8 cellular contexts compared by ENCODE assay signal in the genomic region with DNA sequence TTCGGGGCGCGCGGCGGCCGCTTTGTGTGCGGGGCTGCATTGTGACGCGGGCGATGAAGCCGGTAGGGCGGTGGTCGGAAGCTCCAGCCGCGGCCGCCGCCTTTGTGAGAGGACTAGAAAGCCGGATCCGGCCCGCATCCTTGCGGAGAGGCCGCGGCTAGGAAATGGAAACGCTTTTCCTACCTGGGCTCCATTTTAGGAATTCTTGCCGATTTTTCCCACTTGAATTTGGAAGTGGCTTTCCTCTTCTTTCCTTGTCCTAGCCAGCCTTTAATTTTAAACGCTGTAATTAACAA. TPM values are rescaled to one million over a fixed set of nuclear protein-coding genes. Genes with fewer than 3 reads are reported as not detected.
A peak's percentile ranks its signal among the peaks of the same experiment; 100 is the strongest.
DNase-seq lines count a peak whose midpoint lies in the region; ATAC-seq, FAIRE-seq and TF ChIP-seq lines count a peak whose summit lies in the region.

No MANE protein-coding gene starts in this region.

- peak overlapping the region; percentile 90 for H3K4me3 ChIP-seq in astrocyte of the cerebellum (ENCODE audit: low read depth, low read length)
- peak overlapping the region; percentile 26 to 54 (median 49); a peak in 4 of 6 replicates for H3K4me3 ChIP-seq in HepG2 (replicated peaks in 1 of 3; ENCODE audit: insufficient read depth in 1 of 3, low read depth in 2 of 3, low read length in 3 of 3)
- peak overlapping the region; percentile 86 to 87 for H3K4me3 ChIP-seq in tibial artery

- H3K4me1 ChIP-seq in HepG2 (ENCODE audit: insufficient read depth, low read length) (no peaks in the 10 kb centered on the region), tibial artery (peaks cover 0 to 45% (median 3%) of the 10 kb centered on the region in 4 donors)

- TF ChIP-seq RAD21 in HepG2 (CRISPR knock-in tag; IDR thresholded peaks at IDR 0.05): no peak

- intact Hi-C loops in HepG2 (cut with micrococcal nuclease; ENCODE audit: unreplicated experiment) (no loop called here), tibial artery (cut with DNase I; ENCODE audit: low total_unique reads) (loop anchor here (5.0 to 10.0 kb wide), 2 partner anchors 119 to 457 kb away; no protein-coding TSS in a partner anchor)

- H3K27me3 ChIP-seq in HepG2 (ENCODE audit: control insufficient read depth in 1 of 2, insufficient read depth in 2 of 2, low read length in 2 of 2) (peaks cover 0 to 11% of the 10 kb centered on the region in 2 experiments; a peak in 4 of 5 replicates), tibial artery (no peaks in the 10 kb centered on the region)

- no peak overlapping the region for H3K27ac ChIP-seq in HepG2 (ENCODE audit: extremely low read length, insufficient read depth, low read length)
- peak overlapping the region; percentile 92 to 98 for H3K27ac ChIP-seq in tibial artery

- BruUV-seq in HepG2 (replicated peaks; lab: Mats Ljungman, UMichigan): no TSS peak

- no peak overlapping the region for H3K9ac ChIP-seq in HepG2 (ENCODE audit: insufficient read depth, low read depth, low read length)

- DNase-seq in stimulated activated CD4-positive, alpha-beta T cell treated with anti-CD3 and anti-CD28 coated beads, Interleukin-1b, Interleukin-23, amount 100 ng/mL, for 48 hours: peak; percentile 45
- no peak for DNase-seq in stimulated activated CD4-positive, alpha-beta T cell treated with anti-CD3 and anti-CD28 coated beads, Interleukin-2, amount 100 ng/mL, for 48 hours
- no peak for DNase-seq in astrocyte of the cerebellum (ENCODE audit: low read depth)
- DNase-seq in HepG2 (ENCODE audit: low spot score): no peak
- no peak for DNase-seq in tibial artery
- DNase-seq in iPS-NIHi7 (ENCODE audit: extremely low spot score): no peak
- DNase-seq in kidney tubule cell (ENCODE audit: low spot score): no peak
- DNase-seq in A172 (ENCODE audit: low spot score): no peak

- H2AFZ ChIP-seq in HepG2 (ENCODE audit: low read length): no peak overlapping the region

- no peak for ATAC-seq in HepG2

- in situ Hi-C loops in astrocyte of the cerebellum (cut with HindIII; ENCODE audit: low sequenced_read_pairs) (no loop called here), HepG2 (cut with HindIII; ENCODE audit: extremely low pct_ligation_motif_present, low pct_unique_long_range_greater_than_20kb) (no loop called here)

- WGBS in HepG2 (ENCODE audit: low lambda C conversion rate): 0% methylated on average over 1 of the region's 26 CpGs

- no peaks in the 10 kb centered on the region for H4K20me1 ChIP-seq in HepG2 (ENCODE audit: insufficient read depth, low read length)

- peak overlapping the region; percentile 51 for H3K4me2 ChIP-seq in HepG2 (ENCODE audit: low read depth, low read length)

- POLR2A ChIA-PET in HepG2 (lab: Yijun Ruan, JAX): no interaction called here

- H3K9me3 ChIP-seq in HepG2 (ENCODE audit: low read length): no peaks in the 10 kb centered on the region
- H3K9me3 ChIP-seq in tibial artery: no peaks in the 10 kb centered on the region

- no peak for TF ChIP-seq CTCF in astrocyte of the cerebellum (IDR thresholded peaks at IDR 0.05; ENCODE audit: low read depth, low read length, missing control alignments)
- no peak for TF ChIP-seq CTCF in HepG2 (CRISPR knock-in tag; IDR thresholded peaks at IDR 0.05)
- TF ChIP-seq CTCF in tibial artery (IDR thresholded peaks at IDR 0.05): no peak

- no peaks in the 10 kb centered on the region for H3K79me2 ChIP-seq in HepG2 (ENCODE audit: insufficient read depth, low read length)

- H3K36me3 ChIP-seq in HepG2 (replicated peaks in 1 of 2; ENCODE audit: control insufficient read depth in 1 of 2, insufficient read depth in 2 of 2, low read length in 2 of 2) (no peaks in the 10 kb centered on the region), tibial artery (no peaks in the 10 kb centered on the region)

- no peak for TF ChIP-seq EP300 in HepG2 (IDR thresholded peaks at IDR 0.05; ENCODE audit: low read depth in 2 of 2, low read length in 2 of 2)
- no peak for TF ChIP-seq EP300 in HepG2 (CRISPR knock-in tag; IDR thresholded peaks at IDR 0.05; ENCODE audit: borderline replicate concordance)

- no peak for TF ChIP-seq POLR2A in HepG2 (IDR thresholded peaks at IDR 0.05; ENCODE audit: insufficient read depth in 1 of 2, low read depth in 2 of 2, low read length in 2 of 2)

- no peak for FAIRE-seq in HepG2 (lab: Jason Lieb, UNC)

- CTCF ChIA-PET in HepG2 (lab: Yijun Ruan, JAX; ENCODE audit: low intra/inter-chr PET ratio, low total read pairs): no interaction called here

TF ChIP-seq in HepG2, 621 proteins besides CTCF, POLR2A, EP300 and RAD21:
- no peak for TF ChIP-seq ZKSCAN8 (CRISPR knock-in tag; IDR thresholded peaks at IDR 0.05; ENCODE audit: borderline replicate concordance)
- TF ChIP-seq ZNF101 (CRISPR knock-in tag; IDR thresholded peaks at IDR 0.05; ENCODE audit: borderline replicate concordance, low read depth): no peak
- TF ChIP-seq, protein P1, sequence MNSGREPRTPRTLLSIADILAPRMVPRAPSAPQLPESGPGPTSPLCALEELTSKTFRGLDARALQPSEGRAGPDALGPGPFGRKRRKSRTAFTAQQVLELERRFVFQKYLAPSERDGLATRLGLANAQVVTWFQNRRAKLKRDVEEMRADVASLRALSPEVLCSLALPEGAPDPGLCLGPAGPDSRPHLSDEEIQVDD (CRISPR knock-in tag; IDR thresholded peaks at IDR 0.05; ENCODE audit: borderline replicate concordance): no peak
- TF ChIP-seq RBM39 (IDR thresholded peaks at IDR 0.05; ENCODE audit: low read depth, low read length, poor library complexity, severe bottlenecking): no peak
- no peak for TF ChIP-seq NFIC (IDR thresholded peaks at IDR 0.05; ENCODE audit: low read length)
- TF ChIP-seq ZNF614 (CRISPR knock-in tag; IDR thresholded peaks at IDR 0.05; ENCODE audit: borderline replicate concordance): no peak
TF ChIP-seq in HepG2: peak in this region for 0.

RNA-seq across cellular contexts. Expression of a gene that starts 0.7 kb away (rescaled TPM):
- total RNA-seq in HepG2 (2016; rRNA removed; fragmentation: Illumina TruSeq; extraction: Trizol): 10.5 and 15.9 TPM in 2 replicates
- total RNA-seq in HepG2 (2016; cell fraction: cytosol; rRNA removed; fragmentation: Illumina TruSeq; extraction: Trizol; ENCODE audit: low read depth): 6.0 and 6.1 TPM in 2 replicates
- total RNA-seq in HepG2 (2016; cell fraction: insoluble cytoplasmic fraction; rRNA removed; fragmentation: Illumina TruSeq; extraction: Trizol): 13.6 and 19.1 TPM in 2 replicates
- 8.9 and 9.5 TPM in 2 replicates for total RNA-seq in HepG2 (2016; cell fraction: membrane; rRNA removed; fragmentation: Illumina TruSeq; extraction: Trizol)
- total RNA-seq in HepG2 (2016; cell fraction: nucleus; rRNA removed; fragmentation: Illumina TruSeq; extraction: Trizol): 4.1 and 5.6 TPM in 2 replicates
- polyA plus RNA-seq in HepG2 (2011; rRNA removed): 29.6 and 50.7 TPM in 2 replicates
- polyA plus RNA-seq in HepG2 (2011; cell fraction: cytosol; rRNA removed): 16.3 and 38.0 TPM in 2 replicates
- 3.7 and 8.2 TPM in 2 replicates for polyA plus RNA-seq in HepG2 (2011; cell fraction: nucleus; rRNA removed)
- 14.4 and 69.9 TPM in 2 replicates for polyA plus RNA-seq in HepG2 (2012)
- polyA plus RNA-seq in HepG2 (2016; cell fraction: cytosol; fragmentation: Illumina TruSeq; extraction: Trizol; ENCODE audit: low read depth): 5.4 and 6.7 TPM in 2 replicates
- polyA plus RNA-seq in HepG2 (2016; cell fraction: insoluble cytoplasmic fraction; fragmentation: Illumina TruSeq; extraction: Trizol; ENCODE audit: low read depth): 17.5 and 21.0 TPM in 2 replicates
- polyA plus RNA-seq in HepG2 (2016; cell fraction: membrane; fragmentation: Illumina TruSeq; extraction: Trizol; ENCODE audit: low read depth): 6.6 and 8.1 TPM in 2 replicates
- 7.5 and 7.7 TPM in 2 replicates for polyA plus RNA-seq in HepG2 (2016; cell fraction: nucleus; fragmentation: Illumina TruSeq; extraction: Trizol; ENCODE audit: insufficient read depth, low read depth)
- polyA minus RNA-seq in HepG2 (2011; rRNA and poly(A)+ RNA removed; ENCODE audit: low replicate concordance): 10.0 and 228 TPM in 2 replicates
- polyA minus RNA-seq in HepG2 (2011; cell fraction: cytosol; rRNA and poly(A)+ RNA removed): 14.2 and 18.9 TPM in 2 replicates
- polyA minus RNA-seq in HepG2 (2011; cell fraction: nucleus; rRNA and poly(A)+ RNA removed): 7.5 and 12.3 TPM in 2 replicates
- 16,491 and 16,946 TPM in 2 replicates for total RNA-seq in A172 (2014; rRNA removed; shearing (Covaris generic))

Comparison
In these comparisons a context has a peak if more than half of its experiments do, and no peak if none do; other contexts are left out.
1. RNA of a gene that starts 0.7 kb away (total RNA-seq): 16,491 to 16,946 TPM in A172; 4.1 to 19.1 TPM in HepG2; every median in the first group is over 100 times any median in the second.
2. Peak in every context shown above with its lines, with median percentiles within 50 percentile points of each other: H3K4me3 ChIP-seq.